19 cellular contexts compared by ENCODE assay signal in the genomic region with DNA sequence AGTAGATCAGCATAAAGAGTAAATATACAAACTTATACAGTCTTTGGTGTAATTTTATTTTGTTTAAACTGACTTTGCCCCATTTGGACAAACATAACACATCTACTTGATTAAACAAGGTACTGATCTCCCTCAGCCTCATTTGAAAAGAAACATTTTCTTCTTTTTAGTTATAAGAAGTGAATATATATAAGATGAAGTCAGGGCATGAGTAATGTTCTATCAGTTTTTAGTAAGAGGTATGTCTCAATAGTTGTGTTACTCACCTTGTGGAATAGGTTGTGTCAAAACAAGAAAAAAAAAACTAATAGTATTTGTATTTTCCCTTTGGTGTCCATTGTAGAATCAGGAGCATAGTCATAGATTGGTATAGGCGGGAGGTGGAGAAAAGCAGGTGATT.
"Had no signal": no experiment of that assay in that cellular context is flagged by ENCODE, and none has a peak within 500 bp of the region (broad histone marks: within the 10 kb centered on the region; RNA-seq: fewer than 3 reads in every experiment).

No MANE protein-coding gene starts in this region.

- FAIRE-seq: endometrium had no signal

- H3K27me3 ChIP-seq: brain microvascular endothelial cell, neutrophil had no signal

- H3K4me3 ChIP-seq: lower lobe of right lung, thoracic aorta had no signal

- DNase-seq: activated CD4-positive, alpha-beta T cell treated with anti-CD3 and anti-CD28 coated beads, Interleukin-2, amount 50 U/mL, for 1 hour; activated CD4-positive, CD25-positive, alpha-beta regulatory T cell; activated naive CD4-positive, alpha-beta T cell; activated naive CD8-positive, alpha-beta T cell treated with anti-CD3 and anti-CD28 coated beads for 36 hours; brain microvascular endothelial cell; cortex of kidney; immature natural killer cell; left colon; lower lobe of right lung; stimulated activated CD4-positive, alpha-beta T cell treated with anti-CD3 and anti-CD28 coated beads, Interleukin-4, amount 100 ng/mL, for 24 hours; T-helper 9 cell had no signal

- H3K4me1 ChIP-seq: lower lobe of right lung, parathyroid adenoma had no signal

- H3K36me3 ChIP-seq: brain microvascular endothelial cell, lower lobe of right lung, neutrophil, thoracic aorta had no signal

- H3K27ac ChIP-seq: brain microvascular endothelial cell, lower lobe of right lung, neutrophil, parathyroid adenoma, thoracic aorta had no signal

- H3K9me3 ChIP-seq: lower lobe of right lung, neutrophil, thoracic aorta had no signal

- H3K79me2 ChIP-seq: parathyroid adenoma had no signal

- H2AFZ ChIP-seq: parathyroid adenoma had no signal

- ATAC-seq: esophagus mucosa; left colon; lower lobe of right lung; natural killer cell treated with Interleukin-12 subunit alpha and Interleukin-12 subunit beta and Interleukin-15 and Interleukin-18, amount 100 ng/mL, for 72 hours; sciatic nerve; stimulated activated memory B cell treated with anti-CD40 and anti-IgM and Interleukin-4, amounts not matched to agents 10 μg/mL and 1 μg/mL and 100 μg/mL, for 72 hours had no signal

- H3K9ac ChIP-seq: parathyroid adenoma had no signal
